ENCODE assay signal across 1 cellular context in the genomic region with DNA sequence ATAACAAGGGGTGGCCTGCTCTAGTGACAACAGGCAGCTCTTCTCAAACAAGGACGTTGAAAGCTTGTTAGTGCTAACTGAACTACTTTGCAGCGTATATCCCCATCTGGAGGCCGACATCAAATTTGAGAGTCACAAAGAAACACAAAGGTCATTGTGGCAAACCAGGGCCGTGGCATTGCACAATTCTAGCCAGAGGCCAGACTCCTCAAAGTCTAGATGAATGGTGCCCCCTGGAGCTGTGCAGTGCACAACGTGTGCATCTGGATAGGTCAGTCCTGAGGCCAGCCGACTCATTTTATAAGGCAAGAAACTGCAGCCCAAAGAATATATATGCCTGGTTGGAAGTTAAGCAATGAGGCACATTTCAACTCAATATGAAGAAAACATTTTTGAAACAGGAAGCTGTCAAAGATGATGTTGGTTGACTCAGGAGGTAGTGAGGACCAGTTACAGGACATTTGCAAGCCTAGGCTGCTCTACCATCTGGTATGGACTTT.
TF ChIP-seq lines count a peak whose summit lies in the region.

No MANE protein-coding gene starts in this region.

TF ChIP-seq in K562, 482 proteins besides CTCF, POLR2A, EP300 and RAD21 (continued from another document and continues in another):
- no peak for TF ChIP-seq ZNF212 (CRISPR knock-in tag; IDR thresholded peaks at IDR 0.05)
- TF ChIP-seq SMC3 (conservative IDR thresholded peaks at IDR 0.05; ENCODE audit: insufficient read depth, low read depth, low read length), result peak; percentile 91
- peak; percentile 48; the same call in 1 of the 2 replicates for TF ChIP-seq MAFK (IDR thresholded peaks at IDR 0.05; ENCODE audit: low read length)
- 0 out of 2 replicates have a peak, but pooled peaks have one; percentile 15 for TF ChIP-seq GABPB1 (CRISPR knock-in tag; IDR thresholded peaks at IDR 0.05)
- peak; percentile 51 for TF ChIP-seq CTBP1 (IDR thresholded peaks at IDR 0.05; ENCODE audit: borderline replicate concordance)
- no peak for TF ChIP-seq NEUROD1 (IDR thresholded peaks at IDR 0.05; ENCODE audit: borderline replicate concordance, low read depth, low read length, partially characterized antibody)
- no peak for TF ChIP-seq CBX2 (IDR thresholded peaks at IDR 0.05; ENCODE audit: insufficient read depth, low read length, poor library complexity, severe bottlenecking)
- TF ChIP-seq YY1 (IDR thresholded peaks at IDR 0.05; ENCODE audit: borderline replicate concordance in 1 of 3, control insufficient read depth in 1 of 3, extremely low read depth in 1 of 3, insufficient read depth in 3 of 3, insufficient read length in 1 of 3, insufficient replicate concordance in 2 of 3, low read depth in 1 of 3, low read length in 2 of 3), result peak in 1 of 3 experiments; percentile 6
- peak; percentile 24; the same call in 1 of the 2 replicates for TF ChIP-seq KLF6 (CRISPR knock-in tag; IDR thresholded peaks at IDR 0.05; ENCODE audit: borderline replicate concordance)
- peak; percentile 39 for TF ChIP-seq NCOR1 (IDR thresholded peaks at IDR 0.05)
- TF ChIP-seq, protein P1, sequence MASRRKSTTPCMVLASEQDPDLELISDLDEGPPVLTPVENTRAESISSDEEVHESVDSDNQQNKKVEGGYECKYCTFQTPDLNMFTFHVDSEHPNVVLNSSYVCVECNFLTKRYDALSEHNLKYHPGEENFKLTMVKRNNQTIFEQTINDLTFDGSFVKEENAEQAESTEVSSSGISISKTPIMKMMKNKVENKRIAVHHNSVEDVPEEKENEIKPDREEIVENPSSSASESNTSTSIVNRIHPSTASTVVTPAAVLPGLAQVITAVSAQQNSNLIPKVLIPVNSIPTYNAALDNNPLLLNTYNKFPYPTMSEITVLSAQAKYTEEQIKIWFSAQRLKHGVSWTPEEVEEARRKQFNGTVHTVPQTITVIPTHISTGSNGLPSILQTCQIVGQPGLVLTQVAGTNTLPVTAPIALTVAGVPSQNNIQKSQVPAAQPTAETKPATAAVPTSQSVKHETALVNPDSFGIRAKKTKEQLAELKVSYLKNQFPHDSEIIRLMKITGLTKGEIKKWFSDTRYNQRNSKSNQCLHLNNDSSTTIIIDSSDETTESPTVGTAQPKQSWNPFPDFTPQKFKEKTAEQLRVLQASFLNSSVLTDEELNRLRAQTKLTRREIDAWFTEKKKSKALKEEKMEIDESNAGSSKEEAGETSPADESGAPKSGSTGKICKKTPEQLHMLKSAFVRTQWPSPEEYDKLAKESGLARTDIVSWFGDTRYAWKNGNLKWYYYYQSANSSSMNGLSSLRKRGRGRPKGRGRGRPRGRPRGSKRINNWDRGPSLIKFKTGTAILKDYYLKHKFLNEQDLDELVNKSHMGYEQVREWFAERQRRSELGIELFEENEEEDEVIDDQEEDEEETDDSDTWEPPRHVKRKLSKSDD (conservative IDR thresholded peaks at IDR 0.05; ENCODE audit: low read length), result 0 out of 2 replicates have a peak, but pooled peaks have one; percentile 55
- peak in 1 of 2 experiments; percentile 79; a peak in 2 of 4 replicates for TF ChIP-seq RCOR1 (IDR thresholded peaks at IDR 0.05; ENCODE audit: borderline replicate concordance in 1 of 2, low read depth in 2 of 2, low read length in 2 of 2)
- TF ChIP-seq FOSL1 (tag; conservative IDR thresholded peaks at IDR 0.05), result peak; percentile 62; the same call in 1 of the 2 replicates
- TF ChIP-seq ZNF766 (CRISPR knock-in tag; conservative IDR thresholded peaks at IDR 0.05), result peak; percentile 87
- TF ChIP-seq SOX6 (IDR thresholded peaks at IDR 0.05), result peak; percentile 86
- peak; percentile 25; the same call in 1 of the 2 replicates for TF ChIP-seq ZNF24 (IDR thresholded peaks at IDR 0.05)
- no peak for TF ChIP-seq TCF7 (IDR thresholded peaks at IDR 0.05; ENCODE audit: borderline replicate concordance)
- no peak for TF ChIP-seq SMARCA4 (IDR thresholded peaks at IDR 0.05)
- no peak for TF ChIP-seq BRF1 (IDR thresholded peaks at IDR 0.05; ENCODE audit: borderline replicate concordance, extremely low read depth, insufficient read length)
- peak; percentile 80 for TF ChIP-seq STAG1 (CRISPR knock-in tag; IDR thresholded peaks at IDR 0.05; ENCODE audit: borderline replicate concordance)
- TF ChIP-seq L3MBTL2 (IDR thresholded peaks at IDR 0.05), result peak; percentile 51; the same call in 1 of the 2 replicates
- TF ChIP-seq DACH1 (IDR thresholded peaks at IDR 0.05; ENCODE audit: partially characterized antibody), result peak; percentile 52
- TF ChIP-seq, protein P2, sequence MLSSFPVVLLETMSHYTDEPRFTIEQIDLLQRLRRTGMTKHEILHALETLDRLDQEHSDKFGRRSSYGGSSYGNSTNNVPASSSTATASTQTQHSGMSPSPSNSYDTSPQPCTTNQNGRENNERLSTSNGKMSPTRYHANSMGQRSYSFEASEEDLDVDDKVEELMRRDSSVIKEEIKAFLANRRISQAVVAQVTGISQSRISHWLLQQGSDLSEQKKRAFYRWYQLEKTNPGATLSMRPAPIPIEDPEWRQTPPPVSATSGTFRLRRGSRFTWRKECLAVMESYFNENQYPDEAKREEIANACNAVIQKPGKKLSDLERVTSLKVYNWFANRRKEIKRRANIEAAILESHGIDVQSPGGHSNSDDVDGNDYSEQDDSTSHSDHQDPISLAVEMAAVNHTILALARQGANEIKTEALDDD (IDR thresholded peaks at IDR 0.05), result 0 out of 2 replicates have a peak, but pooled peaks have one; percentile 33
- TF ChIP-seq ARID2 (IDR thresholded peaks at IDR 0.05), result no peak
- TF ChIP-seq, protein P3, sequence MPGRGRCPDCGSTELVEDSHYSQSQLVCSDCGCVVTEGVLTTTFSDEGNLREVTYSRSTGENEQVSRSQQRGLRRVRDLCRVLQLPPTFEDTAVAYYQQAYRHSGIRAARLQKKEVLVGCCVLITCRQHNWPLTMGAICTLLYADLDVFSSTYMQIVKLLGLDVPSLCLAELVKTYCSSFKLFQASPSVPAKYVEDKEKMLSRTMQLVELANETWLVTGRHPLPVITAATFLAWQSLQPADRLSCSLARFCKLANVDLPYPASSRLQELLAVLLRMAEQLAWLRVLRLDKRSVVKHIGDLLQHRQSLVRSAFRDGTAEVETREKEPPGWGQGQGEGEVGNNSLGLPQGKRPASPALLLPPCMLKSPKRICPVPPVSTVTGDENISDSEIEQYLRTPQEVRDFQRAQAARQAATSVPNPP (IDR thresholded peaks at IDR 0.05; ENCODE audit: borderline replicate concordance, insufficient read depth, insufficient read length), result no peak
- TF ChIP-seq, protein P4, sequence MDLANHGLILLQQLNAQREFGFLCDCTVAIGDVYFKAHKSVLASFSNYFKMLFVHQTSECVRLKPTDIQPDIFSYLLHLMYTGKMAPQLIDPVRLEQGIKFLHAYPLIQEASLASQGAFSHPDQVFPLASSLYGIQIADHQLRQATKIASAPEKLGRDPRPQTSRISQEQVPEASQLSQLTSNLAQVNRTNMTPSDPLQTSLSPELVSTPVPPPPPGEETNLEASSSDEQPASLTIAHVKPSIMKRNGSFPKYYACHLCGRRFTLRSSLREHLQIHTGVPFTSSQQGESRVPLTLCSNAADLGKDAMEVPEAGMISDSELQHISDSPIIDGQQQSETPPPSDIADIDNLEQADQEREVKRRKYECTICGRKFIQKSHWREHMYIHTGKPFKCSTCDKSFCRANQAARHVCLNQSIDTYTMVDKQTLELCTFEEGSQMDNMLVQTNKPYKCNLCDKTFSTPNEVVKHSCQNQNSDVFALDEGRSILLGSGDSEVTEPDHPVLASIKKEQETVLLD (IDR thresholded peaks at IDR 0.05), result no peak
- TF ChIP-seq, protein P5, sequence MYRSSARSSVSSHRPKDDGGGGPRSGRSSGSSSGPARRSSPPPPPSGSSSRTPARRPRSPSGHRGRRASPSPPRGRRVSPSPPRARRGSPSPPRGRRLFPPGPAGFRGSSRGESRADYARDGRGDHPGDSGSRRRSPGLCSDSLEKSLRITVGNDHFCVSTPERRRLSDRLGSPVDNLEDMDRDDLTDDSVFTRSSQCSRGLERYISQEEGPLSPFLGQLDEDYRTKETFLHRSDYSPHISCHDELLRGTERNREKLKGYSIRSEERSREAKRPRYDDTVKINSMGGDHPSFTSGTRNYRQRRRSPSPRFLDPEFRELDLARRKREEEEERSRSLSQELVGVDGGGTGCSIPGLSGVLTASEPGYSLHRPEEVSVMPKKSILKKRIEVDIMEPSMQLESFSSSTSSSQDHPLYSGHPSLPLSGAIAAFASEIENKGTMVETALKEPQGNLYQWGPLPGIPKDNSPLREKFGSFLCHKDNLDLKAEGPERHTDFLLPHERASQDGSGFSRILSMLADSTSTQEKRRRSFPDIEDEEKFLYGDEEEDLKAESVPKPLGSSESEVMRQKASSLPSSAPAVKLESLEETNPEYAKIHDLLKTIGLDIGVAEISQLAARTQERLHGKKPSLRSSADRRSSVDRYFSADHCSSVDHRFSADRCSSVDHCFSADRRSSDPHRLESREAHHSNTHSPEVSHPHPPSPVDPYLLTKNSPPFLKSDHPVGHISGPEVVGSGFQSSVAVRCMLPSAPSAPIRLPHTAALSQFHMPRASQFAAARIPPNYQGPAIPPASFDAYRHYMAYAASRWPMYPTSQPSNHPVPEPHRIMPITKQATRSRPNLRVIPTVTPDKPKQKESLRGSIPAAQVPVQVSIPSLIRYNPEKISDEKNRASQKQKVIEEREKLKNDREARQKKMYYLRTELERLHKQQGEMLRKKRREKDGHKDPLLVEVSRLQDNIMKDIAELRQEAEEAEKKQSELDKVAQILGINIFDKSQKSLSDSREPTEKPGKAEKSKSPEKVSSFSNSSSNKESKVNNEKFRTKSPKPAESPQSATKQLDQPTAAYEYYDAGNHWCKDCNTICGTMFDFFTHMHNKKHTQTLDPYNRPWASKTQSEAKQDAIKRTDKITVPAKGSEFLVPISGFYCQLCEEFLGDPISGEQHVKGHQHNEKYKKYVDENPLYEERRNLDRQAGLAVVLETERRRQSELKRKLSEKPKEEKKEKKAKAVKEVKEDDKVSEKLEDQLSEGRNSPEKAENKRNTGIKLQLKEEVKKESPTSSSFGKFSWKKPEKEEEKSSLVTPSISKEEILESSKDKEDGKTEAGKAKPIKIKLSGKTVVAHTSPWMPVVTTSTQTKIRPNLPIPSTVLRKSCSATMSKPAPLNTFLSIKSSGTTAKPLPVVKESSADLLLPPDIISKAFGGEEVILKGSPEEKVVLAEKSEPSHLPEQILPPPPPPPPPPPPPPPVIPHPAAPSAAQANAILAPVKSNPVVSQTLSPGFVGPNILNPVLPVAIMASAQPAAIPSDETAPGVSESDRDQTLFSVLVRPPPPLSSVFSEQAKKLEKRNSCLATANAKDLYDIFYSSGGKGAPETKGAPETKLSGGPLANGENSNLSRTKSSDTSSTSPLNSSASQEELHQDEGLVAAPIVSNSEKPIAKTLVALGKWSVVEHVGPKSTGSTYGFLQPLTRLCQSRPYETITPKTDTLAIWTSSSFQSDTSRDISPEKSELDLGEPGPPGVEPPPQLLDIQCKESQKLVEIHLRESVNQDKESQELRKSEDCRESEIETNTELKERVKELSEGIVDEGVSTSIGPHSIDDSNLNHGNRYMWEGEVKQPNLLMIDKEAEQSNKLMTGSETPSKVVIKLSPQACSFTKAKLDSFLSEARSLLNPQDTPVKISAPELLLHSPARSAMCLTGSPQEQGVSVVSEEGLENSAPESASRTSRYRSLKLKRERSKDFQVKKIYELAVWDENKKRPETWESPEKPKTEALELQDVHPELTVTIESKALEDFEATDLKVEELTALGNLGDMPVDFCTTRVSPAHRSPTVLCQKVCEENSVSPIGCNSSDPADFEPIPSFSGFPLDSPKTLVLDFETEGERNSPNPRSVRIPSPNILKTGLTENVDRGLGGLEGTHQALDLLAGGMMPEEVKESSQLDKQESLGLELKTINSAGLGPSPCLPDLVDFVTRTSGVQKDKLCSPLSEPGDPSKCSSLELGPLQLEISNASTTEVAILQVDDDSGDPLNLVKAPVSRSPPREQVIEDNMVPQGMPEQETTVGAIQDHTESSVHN (IDR thresholded peaks at IDR 0.05; ENCODE audit: borderline replicate concordance in 1 of 2, low read depth in 1 of 2), result no peak
- peak; percentile 67 for TF ChIP-seq JUND (IDR thresholded peaks at IDR 0.05; ENCODE audit: borderline replicate concordance, low read depth, low read length)
- no peak; the same call in 2 of the 3 replicates for TF ChIP-seq JUND (tag; IDR thresholded peaks at IDR 0.05; ENCODE audit: borderline replicate concordance, low read depth, low read length)
- TF ChIP-seq, protein P6, sequence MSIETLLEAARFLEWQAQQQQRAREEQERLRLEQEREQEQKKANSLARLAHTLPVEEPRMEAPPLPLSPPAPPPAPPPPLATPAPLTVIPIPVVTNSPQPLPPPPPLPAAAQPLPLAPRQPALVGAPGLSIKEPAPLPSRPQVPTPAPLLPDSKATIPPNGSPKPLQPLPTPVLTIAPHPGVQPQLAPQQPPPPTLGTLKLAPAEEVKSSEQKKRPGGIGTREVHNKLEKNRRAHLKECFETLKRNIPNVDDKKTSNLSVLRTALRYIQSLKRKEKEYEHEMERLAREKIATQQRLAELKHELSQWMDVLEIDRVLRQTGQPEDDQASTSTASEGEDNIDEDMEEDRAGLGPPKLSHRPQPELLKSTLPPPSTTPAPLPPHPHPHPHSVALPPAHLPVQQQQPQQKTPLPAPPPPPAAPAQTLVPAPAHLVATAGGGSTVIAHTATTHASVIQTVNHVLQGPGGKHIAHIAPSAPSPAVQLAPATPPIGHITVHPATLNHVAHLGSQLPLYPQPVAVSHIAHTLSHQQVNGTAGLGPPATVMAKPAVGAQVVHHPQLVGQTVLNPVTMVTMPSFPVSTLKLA (conservative IDR thresholded peaks at IDR 0.05), result 0 out of 4 replicates have a peak, but pooled peaks of 1 of the 2 experiments have one; percentile 32
- no peak for TF ChIP-seq TRIM28 (IDR thresholded peaks at IDR 0.05)
- TF ChIP-seq, protein P7, sequence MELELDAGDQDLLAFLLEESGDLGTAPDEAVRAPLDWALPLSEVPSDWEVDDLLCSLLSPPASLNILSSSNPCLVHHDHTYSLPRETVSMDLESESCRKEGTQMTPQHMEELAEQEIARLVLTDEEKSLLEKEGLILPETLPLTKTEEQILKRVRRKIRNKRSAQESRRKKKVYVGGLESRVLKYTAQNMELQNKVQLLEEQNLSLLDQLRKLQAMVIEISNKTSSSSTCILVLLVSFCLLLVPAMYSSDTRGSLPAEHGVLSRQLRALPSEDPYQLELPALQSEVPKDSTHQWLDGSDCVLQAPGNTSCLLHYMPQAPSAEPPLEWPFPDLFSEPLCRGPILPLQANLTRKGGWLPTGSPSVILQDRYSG (tag; conservative IDR thresholded peaks at IDR 0.05; ENCODE audit: low read depth), result no peak
- 0 out of 2 replicates have a peak, but pooled peaks have one; percentile 33 for TF ChIP-seq DMBX1 (CRISPR knock-in tag; IDR thresholded peaks at IDR 0.05; ENCODE audit: borderline replicate concordance)
- TF ChIP-seq ZNF589 (CRISPR knock-in tag; IDR thresholded peaks at IDR 0.05; ENCODE audit: low read depth), result peak; percentile 27; the same call in 1 of the 2 replicates
- 0 out of 2 replicates have a peak, but pooled peaks have one; percentile 30 for TF ChIP-seq MAFG (tag; conservative IDR thresholded peaks at IDR 0.05)
- TF ChIP-seq ZNF197 (CRISPR knock-in tag; IDR thresholded peaks at IDR 0.05; ENCODE audit: low read depth), result no peak
- no peak for TF ChIP-seq TARDBP (IDR thresholded peaks at IDR 0.05)
- no peak for TF ChIP-seq NFIC (IDR thresholded peaks at IDR 0.05)
- TF ChIP-seq ZC3H8 (IDR thresholded peaks at IDR 0.05), result no peak
- TF ChIP-seq ARID1B (IDR thresholded peaks at IDR 0.05), result 0 out of 2 replicates have a peak, but pooled peaks have one; percentile 17
